ENCODE assay signal across 8 cellular contexts in genomic region chr22:30290679-30291333, GRCh38. TPM values are rescaled to one million over a fixed set of nuclear protein-coding genes. Genes with fewer than 3 reads are reported as not detected.
DNase-seq lines count a peak whose midpoint lies in the region; ATAC-seq and TF ChIP-seq lines count a peak whose summit lies in the region.

No MANE protein-coding gene starts in this region.

- TF ChIP-seq CTCF in DND-41 (IDR thresholded peaks at IDR 0.05; ENCODE audit: borderline replicate concordance, extremely low read depth, low read length, poor library complexity, severe bottlenecking) (no peak), MCF 10A (IDR thresholded peaks at IDR 0.05; ENCODE audit: unreplicated experiment) (no peak)

- POLR2A ChIA-PET in MCF 10A (lab: Yijun Ruan, JAX) = interaction anchor here (0.6 to 6.0 kb wide), 13 partner anchors 8 to 702 kb away, joined by 3 to 109 read pairs (median 5); partner anchors contain the start of genes CCDC157, SF3A1 and TBC1D10A

- no TSS peak for BruUV-seq in MCF 10A (replicated peaks; lab: Mats Ljungman, UMichigan)

- H3K9me3 Mint-ChIP-seq in MCF 10A (ENCODE audit: unreplicated experiment) = no peaks in the 10 kb centered on the region

- ATAC-seq in DND-41 (ENCODE audit: insufficient read depth, low read depth) (peak; percentile 64), HG03439 (IDR thresholded peaks at IDR 0.05; ENCODE audit: unreplicated experiment) (no peak), HG02759 (IDR thresholded peaks at IDR 0.05; ENCODE audit: unreplicated experiment) (no peak), HG03095 (IDR thresholded peaks at IDR 0.05; ENCODE audit: unreplicated experiment) (no peak)

- H3K27me3 Mint-ChIP-seq in MCF 10A (ENCODE audit: insufficient read depth, unreplicated experiment) = no peaks in the 10 kb centered on the region

- H3K4me3 ChIP-seq in DND-41 (ENCODE audit: low read depth in 1 of 2, low read length in 2 of 2) = peak overlapping the region in 1 of 2 experiments; percentile 89; a peak in 2 of 4 replicates
- H3K4me3 ChIP-seq in skeletal muscle satellite cell (ENCODE audit: low read length) = no peak overlapping the region

- H3K36me3 Mint-ChIP-seq in MCF 10A (ENCODE audit: insufficient read depth, unreplicated experiment) = no peaks in the 10 kb centered on the region

- peaks cover 63% of the 10 kb centered on the region for H3K4me1 ChIP-seq in DND-41 (ENCODE audit: insufficient read depth, low read length)
- H3K4me1 ChIP-seq in skeletal muscle satellite cell (ENCODE audit: control insufficient read depth, insufficient read depth, low read length) = peaks cover 31% of the 10 kb centered on the region

- no peak overlapping the region for H2AFZ ChIP-seq in DND-41 (ENCODE audit: low read depth, low read length)

- H3K27ac Mint-ChIP-seq in MCF 10A (ENCODE audit: low read depth, unreplicated experiment) = no peak overlapping the region

- H3K4me3 Mint-ChIP-seq in MCF 10A (ENCODE audit: unreplicated experiment) = no peak overlapping the region

- H3K4me1 Mint-ChIP-seq in MCF 10A (ENCODE audit: insufficient read depth, unreplicated experiment) = no peaks in the 10 kb centered on the region

- H3K9ac ChIP-seq in DND-41 (ENCODE audit: low read depth, low read length) = peak overlapping the region; percentile 83
- peak overlapping the region; percentile 57 for H3K9ac ChIP-seq in skeletal muscle satellite cell (ENCODE audit: low read depth, low read length)

- intact Hi-C loops in MCF 10A (cut with micrococcal nuclease) = no loop called here

- peak; percentile 89 for DNase-seq in DND-41
- peak; percentile 79 for DNase-seq in NCI-H2196 treated with DMSO at 0.1 percent for 48 hours (lab: John Stamatoyannopoulos, UW; ENCODE audit: unreplicated experiment)
- DNase-seq in MCF 10A (ENCODE audit: unreplicated experiment) = peak; percentile 88
- DNase-seq in iPS-NIHi11 (ENCODE audit: low spot score) = peak; percentile 45

- peaks cover 31% of the 10 kb centered on the region for H3K79me2 ChIP-seq in DND-41 (ENCODE audit: insufficient read depth, low read length)

- CTCF ChIA-PET in MCF 10A (lab: Yijun Ruan, JAX) = interaction anchor here (1.0 to 1.8 kb wide), 9 partner anchors 12 to 184 kb away, joined by 3 to 6 read pairs (median 4); partner anchors contain the start of genes RNF215 and TBC1D10A

- H3K27ac ChIP-seq in DND-41 (ENCODE audit: low read length) = peak overlapping the region; percentile 94

- H3K4me2 ChIP-seq in DND-41 (ENCODE audit: insufficient read depth, low read length) = peak overlapping the region; percentile 90
- H3K4me2 ChIP-seq in skeletal muscle satellite cell (ENCODE audit: low read length) = peak overlapping the region; percentile 33

- H3K36me3 ChIP-seq in DND-41 (ENCODE audit: insufficient read depth, low read length) (peaks cover 63% of the 10 kb centered on the region), skeletal muscle satellite cell (ENCODE audit: insufficient read depth, low read length) (peaks cover 34% of the 10 kb centered on the region)

- H3K9me3 ChIP-seq in DND-41 (ENCODE audit: insufficient read depth, low read length, severe bottlenecking) (no peaks in the 10 kb centered on the region), skeletal muscle satellite cell (replicated peaks; ENCODE audit: low read length) (no peaks in the 10 kb centered on the region)

- no peaks in the 10 kb centered on the region for H3K27me3 ChIP-seq in DND-41 (ENCODE audit: insufficient read depth, low read length, poor library complexity)
- no peaks in the 10 kb centered on the region for H3K27me3 ChIP-seq in skeletal muscle satellite cell (ENCODE audit: control insufficient read depth, insufficient read depth, low read length)

- H4K20me1 ChIP-seq in DND-41 (ENCODE audit: insufficient read depth, low read length) = peaks cover 6% of the 10 kb centered on the region

RNA-seq across cellular contexts. Expression of gene CASTOR1, which starts 1.5 kb away (rescaled TPM):
- total RNA-seq in MCF 10A (2022) = 1.2 and 4.8 TPM in 2 replicates
- total RNA-seq in skeletal muscle satellite cell (2012; rRNA removed) = 2.0 and 5.7 TPM in 2 replicates

RNA-seq across cellular contexts. Expression of gene OSM, which starts 24.2 kb away (rescaled TPM):
- total RNA-seq in MCF 10A (2022) = not detected in 2 replicates
- not detected in 2 replicates for total RNA-seq in skeletal muscle satellite cell (2012; rRNA removed)

RNA-seq across cellular contexts. Expression of gene TBC1D10A, which starts 35.9 kb away (rescaled TPM):
- total RNA-seq in MCF 10A (2022) = 11.1 and 13.1 TPM in 2 replicates
- 18.0 and 23.4 TPM in 2 replicates for total RNA-seq in skeletal muscle satellite cell (2012; rRNA removed)

RNA-seq across cellular contexts. Expression of gene LIF, which starts 44.2 kb away (rescaled TPM):
- 9.5 and 19.3 TPM in 2 replicates for total RNA-seq in MCF 10A (2022)
- total RNA-seq in skeletal muscle satellite cell (2012; rRNA removed) = 13.2 and 25.1 TPM in 2 replicates
